In the genomic region with DNA sequence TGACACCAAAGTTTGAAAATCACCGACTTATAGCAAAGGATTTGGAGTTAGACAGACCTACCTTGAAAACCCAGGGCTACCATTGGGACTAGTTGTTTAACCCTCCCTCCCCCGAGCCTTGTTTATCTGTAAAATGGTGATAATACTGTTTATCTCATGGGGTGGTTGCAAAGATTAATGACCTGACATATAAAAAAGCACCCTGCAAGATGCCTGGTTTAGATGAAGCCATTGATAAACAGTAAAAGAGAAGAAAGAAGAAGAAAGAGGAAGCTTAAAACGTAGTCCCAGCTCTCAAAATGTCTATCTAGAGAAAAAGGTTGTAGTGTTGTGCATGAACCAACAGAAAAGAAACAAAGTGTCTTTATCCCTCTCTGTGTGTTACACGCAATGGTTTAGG, we compare ENCODE assay signal across 20 cellular contexts.
"Had no signal": no experiment of that assay in that cellular context is flagged by ENCODE, and none has a peak within 500 bp of the region (broad histone marks: within the 10 kb centered on the region; RNA-seq: fewer than 3 reads in every experiment).

No MANE protein-coding gene starts in this region.

- H3K27me3 ChIP-seq: breast epithelium, esophagus muscularis mucosa, gastrocnemius medialis, spleen had no signal

- H3K4me3 ChIP-seq: breast epithelium, esophagus muscularis mucosa, gastrocnemius medialis, spleen, thoracic aorta had no signal

- H3K27ac ChIP-seq: breast epithelium, esophagus muscularis mucosa, gastrocnemius medialis, spleen, thoracic aorta had no signal

- ATAC-seq: gastrocnemius medialis, left cardiac atrium had no signal

- H3K36me3 ChIP-seq: breast epithelium, esophagus muscularis mucosa, gastrocnemius medialis, spleen, thoracic aorta had no signal

- H3K4me1 ChIP-seq: breast epithelium, esophagus muscularis mucosa, gastrocnemius medialis, spleen had no signal

- DNase-seq: activated CD4-positive, alpha-beta memory T cell treated with anti-CD3 and anti-CD28 coated beads for 36 hours; activated CD4-positive, alpha-beta T cell treated with anti-CD3 and anti-CD28 coated beads for 48 hours; activated CD4-positive, CD25-positive, alpha-beta regulatory T cell; activated naive CD4-positive, alpha-beta T cell treated with Interleukin-2 at 50 U/mL for 16 hours; activated naive CD8-positive, alpha-beta T cell treated with anti-CD3 and anti-CD28 coated beads, Interleukin-2, amount 10 ng/mL, durations not matched to agents 7 days and 5 days; activated T-cell treated with anti-CD3 and anti-CD28 coated beads, Interleukin-2, amount 50 U/mL, for 48 hours; amniotic stem cell; effector memory CD4-positive, alpha-beta T cell; gastrocnemius medialis; islet precursor cell; left cardiac atrium; naive B cell; retina; spleen; stimulated activated CD4-positive, alpha-beta T cell treated with anti-CD3 and anti-CD28 coated beads, Interleukin-4, amount 100 ng/mL, for 1 hour; stimulated activated naive CD4-positive, alpha-beta T cell treated with Interleukin-2 at 50 U/mL for 16 hours; T-helper 9 cell had no signal
